Comparison of ENCODE assay signal across 8 cellular contexts in the genomic region with DNA sequence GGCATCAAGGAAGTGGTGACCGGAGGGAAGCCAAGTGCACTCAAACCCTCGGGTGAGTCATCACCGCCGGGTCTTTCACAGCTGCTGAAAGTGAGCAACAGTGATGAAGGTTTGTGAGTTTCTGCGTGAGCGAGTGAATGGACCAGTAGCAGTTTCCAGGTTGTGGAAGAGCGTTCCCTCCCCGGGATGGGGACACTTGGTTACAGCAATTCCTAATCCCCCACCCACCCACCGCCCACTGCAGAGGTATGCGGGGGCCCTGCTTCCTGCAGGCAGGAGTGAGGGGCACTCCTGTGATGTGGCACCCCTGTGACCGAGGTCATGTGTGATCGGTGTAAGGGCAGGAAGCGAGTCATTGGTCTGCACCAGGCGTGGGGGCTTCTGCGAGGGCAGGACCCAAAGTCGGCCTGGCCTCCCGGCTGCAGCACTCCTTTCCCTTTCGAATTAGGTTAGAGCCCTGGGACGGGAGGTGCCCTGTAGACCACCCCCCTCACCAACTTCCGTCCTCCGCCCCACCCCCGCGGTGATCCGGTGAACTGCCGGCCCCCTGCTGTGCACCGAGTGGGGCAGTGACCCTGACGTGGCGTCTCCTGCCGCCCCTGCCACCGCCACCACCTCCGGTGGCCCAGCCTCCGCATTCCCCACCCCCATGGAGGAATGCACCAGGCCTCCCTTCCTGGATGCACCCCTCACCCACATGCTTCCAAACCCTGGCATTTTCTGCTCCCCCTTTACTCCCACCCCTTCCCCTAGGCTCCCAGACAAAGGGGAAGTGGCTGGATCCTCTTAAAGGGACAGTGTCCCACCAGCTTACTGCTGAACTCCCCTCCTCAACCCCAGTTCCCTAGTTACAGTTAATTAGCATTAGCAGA. TPM values are rescaled to one million over a fixed set of nuclear protein-coding genes. Genes with fewer than 3 reads are reported as not detected.
DNase-seq lines count a peak whose midpoint lies in the region; ATAC-seq and TF ChIP-seq lines count a peak whose summit lies in the region.

No MANE protein-coding gene starts in this region.

- no peaks in the 10 kb centered on the region for H3K27me3 Mint-ChIP-seq in activated CD8-positive, alpha-beta memory T cell treated with anti-CD3 and anti-CD28 coated beads, Interleukin-2, amount 10 ng/mL, durations not matched to agents 7 days and 5 days

- RAD21 ChIA-PET in HCT116 (lab: Charles Lee; ENCODE audit: low non-redundant PET in 1 of 2, low total read pairs in 2 of 2, uncharacterized antibody in 2 of 2, unreplicated experiment in 2 of 2) = interaction anchor here in 1 of 2 experiments (0.9 kb wide), 1 partner anchor 9 kb away, joined by 3 read pairs; no protein-coding TSS in a partner anchor

- no peaks in the 10 kb centered on the region for H4K20me1 ChIP-seq in HCT116 (ENCODE audit: insufficient read depth)

- no peaks in the 10 kb centered on the region for H3K9me2 ChIP-seq in HCT116 (ENCODE audit: insufficient read depth)

- peaks cover 33% of the 10 kb centered on the region for H3K4me1 Mint-ChIP-seq in activated CD8-positive, alpha-beta memory T cell treated with anti-CD3 and anti-CD28 coated beads, Interleukin-2, amount 10 ng/mL, durations not matched to agents 7 days and 5 days

- CTCF ChIA-PET in HCT116 (lab: Charles Lee) = interaction anchor here (0.9 kb wide), 1 partner anchor 69 kb away, joined by 3 read pairs; no protein-coding TSS in a partner anchor
- CTCF ChIA-PET in activated CD8-positive, alpha-beta memory T cell treated with anti-CD3 and anti-CD28 coated beads, Interleukin-2, amount 10 ng/mL, durations not matched to agents 7 days and 5 days (lab: Charles Lee) = interaction anchor here (0.6 to 1.9 kb wide), 4 partner anchors 9 to 80 kb away, joined by 3 to 10 read pairs (median 4); a partner anchor contains a TSS

- H3K4me3 ChIP-seq in HCT116 (replicated peaks in 1 of 2; ENCODE audit: low read depth in 1 of 2, low read length in 2 of 2) = peak overlapping the region; percentile 16 to 48
- no peak overlapping the region for H3K4me3 ChIP-seq in epithelial cell of esophagus (ENCODE audit: low read length)
- peak overlapping the region; percentile 43 to 67 for H3K4me3 ChIP-seq in muscle layer of colon (ENCODE audit: low read depth in 1 of 2, low read length in 2 of 2)

- H3K27me3 ChIP-seq in HCT116 (ENCODE audit: insufficient read depth, low read length) = no peaks in the 10 kb centered on the region
- no peaks in the 10 kb centered on the region for H3K27me3 ChIP-seq in muscle layer of colon (ENCODE audit: control insufficient read depth in 1 of 2, insufficient read depth in 2 of 2, low read length in 2 of 2)

- peak; percentile 85 for ATAC-seq in HCT116
- peak; percentile 79 for ATAC-seq in activated CD8-positive, alpha-beta memory T cell treated with anti-CD3 and anti-CD28 coated beads, Interleukin-2, amount 10 ng/mL, durations not matched to agents 7 days and 5 days

- peak overlapping the region; percentile 81 for H3K4me3 Mint-ChIP-seq in activated CD8-positive, alpha-beta memory T cell treated with anti-CD3 and anti-CD28 coated beads, Interleukin-2, amount 10 ng/mL, durations not matched to agents 7 days and 5 days

- TF ChIP-seq RAD21 in HCT116 (IDR thresholded peaks at IDR 0.05; ENCODE audit: low read depth) = no peak

- H3K27ac ChIP-seq in HCT116 (ENCODE audit: low read depth, low read length) (peak overlapping the region; percentile 93), muscle layer of colon (ENCODE audit: low read depth, low read length) (peak overlapping the region; percentile 2)

- no peak overlapping the region for H2AFZ ChIP-seq in HCT116 (ENCODE audit: low read depth, low read length, poor library complexity, severe bottlenecking)

- H3K9me3 ChIP-seq in HCT116 (ENCODE audit: control insufficient read depth in 1 of 2, insufficient read depth in 1 of 2, low read depth in 1 of 2, low read length in 2 of 2) = peaks cover 0 to 13% of the 10 kb centered on the region in 2 experiments; a peak in 1 of 4 replicates
- no peaks in the 10 kb centered on the region for H3K9me3 ChIP-seq in muscle layer of colon (ENCODE audit: low read length)

- BruUV-seq in HCT116 (replicated peaks; lab: Mats Ljungman, UMichigan) = no TSS peak

- H3K36me3 Mint-ChIP-seq in activated CD8-positive, alpha-beta memory T cell treated with anti-CD3 and anti-CD28 coated beads, Interleukin-2, amount 10 ng/mL, durations not matched to agents 7 days and 5 days = peaks cover 23% of the 10 kb centered on the region

- intact Hi-C loops in HCT116 (cut with micrococcal nuclease) = no loop called here

- H3K9me3 Mint-ChIP-seq in activated CD8-positive, alpha-beta memory T cell treated with anti-CD3 and anti-CD28 coated beads, Interleukin-2, amount 10 ng/mL, durations not matched to agents 7 days and 5 days (ENCODE audit: low read depth) = no peaks in the 10 kb centered on the region

- no peak for TF ChIP-seq POLR2A in HCT116 (IDR thresholded peaks at IDR 0.05; ENCODE audit: borderline replicate concordance, extremely low read depth, insufficient read depth, insufficient read length)

- H3K36me3 ChIP-seq in HCT116 (ENCODE audit: control insufficient read depth in 1 of 2, insufficient read depth in 2 of 2, low read length in 2 of 2) = peaks cover 10 to 34% of the 10 kb centered on the region in 2 experiments; a peak in 3 of 4 replicates
- no peaks in the 10 kb centered on the region for H3K36me3 ChIP-seq in muscle layer of colon (ENCODE audit: insufficient read depth, low read length)

- H3K4me1 ChIP-seq in HCT116 (ENCODE audit: control insufficient read depth in 1 of 2, insufficient read depth in 2 of 2, low read length in 2 of 2) = peaks cover 40 to 57% of the 10 kb centered on the region in 2 experiments
- H3K4me1 ChIP-seq in muscle layer of colon (ENCODE audit: insufficient read depth, low read length) = peaks cover 14% of the 10 kb centered on the region

- DNase-seq in GM04503 (ENCODE audit: low read depth) (peak; percentile 82), HCT116 (ENCODE audit: low read depth, low spot score) (peak; percentile 51), NCI-H2196 treated with DMSO at 0.1 percent for 48 hours (lab: John Stamatoyannopoulos, UW; ENCODE audit: unreplicated experiment) (peak; percentile 50), epithelial cell of esophagus (ENCODE audit: low read depth) (peak; percentile 90), D341Med (ENCODE audit: low spot score) (no peak)
- DNase-seq in activated CD8-positive, alpha-beta memory T cell treated with anti-CD3 and anti-CD28 coated beads, Interleukin-2, amount 10 ng/mL, durations not matched to agents 7 days and 5 days = peak; percentile 93
- DNase-seq in stimulated activated CD8-positive, alpha-beta memory T cell treated with anti-CD3 and anti-CD28 coated beads, Interleukin-7, amount 100 ng/mL, for 1 hour (ENCODE audit: low read depth in 2 of 2) = peak; percentile 53 to 58

- H3K27ac Mint-ChIP-seq in activated CD8-positive, alpha-beta memory T cell treated with anti-CD3 and anti-CD28 coated beads, Interleukin-2, amount 10 ng/mL, durations not matched to agents 7 days and 5 days = peak overlapping the region; percentile 95

- no peak for TF ChIP-seq CTCF in HCT116 (IDR thresholded peaks at IDR 0.05 in 2 of 3, conservative IDR thresholded peaks at IDR 0.05 in 1 of 3; ENCODE audit: borderline replicate concordance in 1 of 3, insufficient read depth in 1 of 3, low read depth in 2 of 3, low read length in 2 of 3)
- no peak for TF ChIP-seq CTCF in epithelial cell of esophagus (IDR thresholded peaks at IDR 0.05; ENCODE audit: insufficient read depth, low read depth, low read length, missing control alignments)

- H3K4me2 ChIP-seq in HCT116 (ENCODE audit: low read length) = peak overlapping the region; percentile 83

- H3K9ac ChIP-seq in HCT116 (ENCODE audit: low read length) = peak overlapping the region; percentile 52
- H3K9ac ChIP-seq in muscle layer of colon (ENCODE audit: low read length) = peak overlapping the region; percentile 20

- POLR2A ChIA-PET in HCT116 (lab: Charles Lee) = interaction anchor here (1.5 kb wide), 1 partner anchor 10 kb away, joined by 3 read pairs; no protein-coding TSS in a partner anchor

- peaks cover 9% of the 10 kb centered on the region; the same call in 1 of the 2 replicates for H3K79me2 ChIP-seq in HCT116 (ENCODE audit: insufficient read depth, low read length)

TF ChIP-seq in HCT116, 20 proteins besides CTCF, POLR2A, EP300 and RAD21 (continues in another document):
- TF ChIP-seq, protein P1, sequence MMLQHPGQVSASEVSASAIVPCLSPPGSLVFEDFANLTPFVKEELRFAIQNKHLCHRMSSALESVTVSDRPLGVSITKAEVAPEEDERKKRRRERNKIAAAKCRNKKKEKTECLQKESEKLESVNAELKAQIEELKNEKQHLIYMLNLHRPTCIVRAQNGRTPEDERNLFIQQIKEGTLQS (IDR thresholded peaks at IDR 0.05) = no peak
- TF ChIP-seq EGR1 (IDR thresholded peaks at IDR 0.05; ENCODE audit: low read depth) = no peak
- TF ChIP-seq ZFX (IDR thresholded peaks at IDR 0.05) = no peak
- no peak for TF ChIP-seq CBX3 (IDR thresholded peaks at IDR 0.05; ENCODE audit: low read depth)
- peak; percentile 91 for TF ChIP-seq JUND (IDR thresholded peaks at IDR 0.05)
- TF ChIP-seq, protein P2, sequence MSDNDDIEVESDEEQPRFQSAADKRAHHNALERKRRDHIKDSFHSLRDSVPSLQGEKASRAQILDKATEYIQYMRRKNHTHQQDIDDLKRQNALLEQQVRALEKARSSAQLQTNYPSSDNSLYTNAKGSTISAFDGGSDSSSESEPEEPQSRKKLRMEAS (IDR thresholded peaks at IDR 0.05) = peak; percentile 53; the same call in 1 of the 2 replicates
- peak; percentile 53; the same call in 1 of the 2 replicates for TF ChIP-seq POLR2AphosphoS5 (IDR thresholded peaks at IDR 0.05; ENCODE audit: low read depth, low read length)
- peak; percentile 50 for TF ChIP-seq TCF7L2 (IDR thresholded peaks at IDR 0.05; ENCODE audit: borderline replicate concordance, extremely low read depth, insufficient read depth, insufficient read length)
- TF ChIP-seq ELF1 (IDR thresholded peaks at IDR 0.05; ENCODE audit: borderline replicate concordance, low read depth) = no peak; the same call in 1 of the 2 replicates

RNA-seq across cellular contexts. Expression of a gene that starts 10.9 kb away (rescaled TPM):
- total RNA-seq in HCT116 (2021; ENCODE audit: unreplicated experiment) = 56.3 TPM
- 43.5 and 53.3 TPM in 2 replicates for polyA plus RNA-seq in HCT116 (2012)
- total RNA-seq in activated CD8-positive, alpha-beta memory T cell treated with anti-CD3 and anti-CD28 coated beads, Interleukin-2, amount 10 ng/mL, durations not matched to agents 7 days and 5 days = 10 to 100 TPM; 44.8 to 49.5 TPM
